Comparison of ENCODE assay signal across 1 cellular context in genomic region chr2:1681323-1682310, GRCh38.
TF ChIP-seq lines count a peak whose summit lies in the region.

No MANE protein-coding gene starts in this region.

TF ChIP-seq in GM23338, 12 proteins besides CTCF, POLR2A, EP300 and RAD21 (continued from another document):
- TF ChIP-seq ZNF462 (CRISPR knock-in tag; IDR thresholded peaks at IDR 0.05): no peak
